In the genomic region with DNA sequence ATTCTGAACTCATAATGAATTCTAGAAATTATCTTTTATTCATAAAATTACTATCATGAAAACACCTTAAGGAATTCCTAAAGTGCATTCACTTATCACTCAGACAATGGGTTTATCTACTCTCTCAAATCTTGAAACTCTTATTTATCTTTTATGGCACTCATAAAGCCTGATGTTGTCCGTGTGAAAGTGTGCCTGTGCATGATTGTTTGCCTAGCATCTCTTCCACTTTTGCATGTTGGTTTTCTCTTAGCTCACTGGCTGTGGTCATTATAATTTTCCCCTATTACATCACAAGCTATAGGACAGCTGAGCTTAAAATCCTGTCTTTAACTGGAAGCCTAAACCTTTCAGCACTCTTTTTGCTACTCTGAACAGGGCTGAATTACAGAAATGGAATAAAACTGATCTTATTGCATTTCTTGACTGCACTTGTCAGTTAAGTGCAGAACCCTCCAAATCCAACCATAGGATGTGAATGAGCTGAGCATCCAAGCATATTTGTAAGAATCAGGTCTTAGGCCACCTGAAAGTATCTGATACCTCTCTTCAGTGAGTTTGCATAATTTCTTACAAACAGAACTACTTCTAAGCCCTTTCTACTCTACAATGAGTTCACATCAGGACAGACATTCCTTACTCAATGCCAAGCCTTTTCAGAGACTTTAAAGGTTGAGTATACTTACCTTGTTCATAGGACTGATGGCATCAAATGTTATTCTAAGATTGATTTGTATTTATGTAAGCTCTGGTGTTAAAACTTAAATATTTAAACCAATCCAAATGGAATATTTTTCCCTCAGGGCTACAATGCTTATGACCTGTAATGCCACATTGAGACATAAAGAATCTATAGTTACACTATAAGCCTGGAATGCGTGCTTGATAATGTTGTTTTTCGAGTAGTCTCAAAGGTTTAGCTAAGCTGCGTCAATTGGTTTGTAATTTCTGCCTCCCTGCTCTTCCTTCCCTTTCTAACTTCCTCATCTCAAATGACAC, we compare ENCODE assay signal across 26 cellular contexts.
DNase-seq lines count a peak whose midpoint lies in the region; ATAC-seq, FAIRE-seq and TF ChIP-seq lines count a peak whose summit lies in the region.
"Had no signal": no experiment of that assay in that cellular context is flagged by ENCODE, and none has a peak within 500 bp of the region (broad histone marks: within the 10 kb centered on the region; RNA-seq: fewer than 3 reads in every experiment).

No MANE protein-coding gene starts in this region.

- peaks cover 5% of the 10 kb centered on the region for H3K9me3 Mint-ChIP-seq in activated CD4-positive, alpha-beta T cell treated with anti-CD3 and anti-CD28 coated beads, Interleukin-2, amount 10 ng/mL, durations not matched to agents 7 days and 5 days
- H3K9me3 Mint-ChIP-seq: GM23338 had no signal

- no peaks in the 10 kb centered on the region for H3K36me3 ChIP-seq in SK-N-SH (replicated peaks in 1 of 2; ENCODE audit: control insufficient read depth in 1 of 2, insufficient read depth in 2 of 2, low read length in 1 of 2)
- no peaks in the 10 kb centered on the region for H3K36me3 ChIP-seq in GM12878 (ENCODE audit: control insufficient read depth in 2 of 2, insufficient read depth in 2 of 2, low read length in 1 of 2)
- H3K36me3 ChIP-seq: BE2C, left ventricle myocardium inferior had no signal

- no peak overlapping the region for H3K4me3 Mint-ChIP-seq in activated CD4-positive, alpha-beta T cell treated with anti-CD3 and anti-CD28 coated beads, Interleukin-2, amount 10 ng/mL, durations not matched to agents 7 days and 5 days
- H3K4me3 Mint-ChIP-seq: activated T-cell treated with anti-CD3 and anti-CD28 coated beads, Interleukin-2, amount 50 U/mL, for 4 hours; GM23338; HFFc6; naive thymus-derived CD4-positive, alpha-beta T cell had no signal

- ATAC-seq in SK-N-SH treated with all-trans-retinoic acid at 6 μM for 48 hours (no peak), GM12878 (peak; percentile 42; the same call in 2 of the 3 replicates), GM21825 (IDR thresholded peaks at IDR 0.05; ENCODE audit: unreplicated experiment) (no peak)
- ATAC-seq: activated T-cell treated with anti-CD3 and anti-CD28 coated beads, Interleukin-2, amount 50 U/mL, for 4 hours; GM23338; K562; naive thymus-derived CD4-positive, alpha-beta T cell; Right ventricle myocardium inferior had no signal

- no peak overlapping the region for H3K27ac Mint-ChIP-seq in activated CD4-positive, alpha-beta T cell treated with anti-CD3 and anti-CD28 coated beads, Interleukin-2, amount 10 ng/mL, durations not matched to agents 7 days and 5 days
- H3K27ac Mint-ChIP-seq: GM23338; HFFc6; naive thymus-derived CD4-positive, alpha-beta T cell had no signal

- TF ChIP-seq RAD21 in SK-N-SH (IDR thresholded peaks at IDR 0.05; ENCODE audit: low read length), result no peak
- TF ChIP-seq RAD21 in GM12878 (IDR thresholded peaks at IDR 0.05; ENCODE audit: insufficient read depth, low read depth, low read length), result no peak

- BruUV-seq in GM12878 (replicated peaks; lab: Mats Ljungman, UMichigan), result no TSS peak

- H3K27me3 Mint-ChIP-seq in activated CD4-positive, alpha-beta T cell treated with anti-CD3 and anti-CD28 coated beads, Interleukin-2, amount 10 ng/mL, durations not matched to agents 7 days and 5 days, result no peaks in the 10 kb centered on the region

- no peaks in the 10 kb centered on the region for H3K79me2 ChIP-seq in SK-N-SH (ENCODE audit: insufficient read depth)
- H3K79me2 ChIP-seq in GM12878 (ENCODE audit: control insufficient read depth, insufficient read depth, low read length), result no peaks in the 10 kb centered on the region
- H3K79me2 ChIP-seq: hepatocyte had no signal

- no peaks in the 10 kb centered on the region for H3K4me1 ChIP-seq in SK-N-SH (ENCODE audit: control insufficient read depth in 1 of 2, insufficient read depth in 2 of 2, low read depth in 1 of 2, low read length in 1 of 2)
- H3K4me1 ChIP-seq in GM12878 (ENCODE audit: control insufficient read depth, insufficient read depth, low read length), result no peaks in the 10 kb centered on the region
- H3K4me1 ChIP-seq: BE2C, left ventricle myocardium inferior had no signal

- H3K4me3 ChIP-seq in SK-N-SH (ENCODE audit: low read depth in 2 of 2, low read length in 1 of 2), result no peak overlapping the region
- no peak overlapping the region for H3K4me3 ChIP-seq in GM12878
- H3K4me3 ChIP-seq: GM23338, hepatocyte, K562, left ventricle myocardium inferior had no signal

- H2AFZ ChIP-seq in SK-N-SH (ENCODE audit: low read depth) (peak overlapping the region; percentile 62), GM12878 (ENCODE audit: control insufficient read depth, low read depth, low read length) (no peak overlapping the region)
- H2AFZ ChIP-seq: GM23338, hepatocyte had no signal

- no peaks in the 10 kb centered on the region for H3K4me1 Mint-ChIP-seq in activated CD4-positive, alpha-beta T cell treated with anti-CD3 and anti-CD28 coated beads, Interleukin-2, amount 10 ng/mL, durations not matched to agents 7 days and 5 days
- H3K4me1 Mint-ChIP-seq: GM23338; naive thymus-derived CD4-positive, alpha-beta T cell had no signal

- H3K4me2 ChIP-seq in SK-N-SH (no peak overlapping the region), GM12878 (ENCODE audit: control insufficient read depth, insufficient read depth) (no peak overlapping the region)
- H3K4me2 ChIP-seq: GM23338, hepatocyte had no signal

- H3K36me3 Mint-ChIP-seq in activated CD4-positive, alpha-beta T cell treated with anti-CD3 and anti-CD28 coated beads, Interleukin-2, amount 10 ng/mL, durations not matched to agents 7 days and 5 days (ENCODE audit: low read depth), result no peaks in the 10 kb centered on the region
- H3K36me3 Mint-ChIP-seq: naive thymus-derived CD4-positive, alpha-beta T cell had no signal

- no peak for DNase-seq in SK-N-SH
- DNase-seq in Kasumi-1 (lab: John Stamatoyannopoulos, UW), result peak; percentile 53 to 65
- no peak for DNase-seq in GM12878 (ENCODE audit: low read depth, low spot score)
- DNase-seq in urothelium cell line (ENCODE audit: low spot score), result no peak
- no peak for DNase-seq in activated CD4-positive, alpha-beta T cell treated with anti-CD3 and anti-CD28 coated beads, Interleukin-2, amount 10 ng/mL, durations not matched to agents 7 days and 5 days
- no peak for DNase-seq in SKM-1 (lab: John Stamatoyannopoulos, UW; ENCODE audit: unreplicated experiment)
- DNase-seq: activated naive CD4-positive, alpha-beta T cell treated with Interleukin-2 at 50 U/mL for 16 hours; activated T-cell treated with anti-CD3 and anti-CD28 coated beads, Interleukin-2, amount 50 U/mL, for 4 hours; BE2C; DMS79; effector memory CD4-positive, alpha-beta T cell; foreskin melanocyte; HFFc6; left ventricle myocardium inferior; naive thymus-derived CD4-positive, alpha-beta T cell; NCI-H1048; NCI-H187; NCI-H2171 treated with DMSO at 0.1 percent for 48 hours; occipital lobe had no signal

- CTCF ChIA-PET in SK-N-SH (lab: Yijun Ruan, JAX), result interaction anchor here (1.3 kb wide), 1 partner anchor 37 kb away, joined by 4 read pairs; no protein-coding TSS in a partner anchor
- CTCF ChIA-PET in GM12878 (lab: Yijun Ruan, JAX), result no interaction called here
- CTCF ChIA-PET in activated CD4-positive, alpha-beta T cell treated with anti-CD3 and anti-CD28 coated beads, Interleukin-2, amount 10 ng/mL, durations not matched to agents 7 days and 5 days (lab: Charles Lee), result no interaction called here

- H3K9me3 ChIP-seq in SK-N-SH (no peaks in the 10 kb centered on the region), GM12878 (replicated peaks; ENCODE audit: control insufficient read depth, insufficient read depth, low read length) (no peaks in the 10 kb centered on the region; the same call in 2 of the 3 replicates)
- H3K9me3 ChIP-seq: BE2C had no signal

- in situ Hi-C loops in GM12878 (cut with MboI), result no loop called here

- no peak for FAIRE-seq in GM12878 (lab: Jason Lieb, UNC)
- no peak for FAIRE-seq in urothelium cell line (lab: Jason Lieb, UNC)
- FAIRE-seq: colon, K562 had no signal

- SMC1A ChIA-PET in GM12878 (lab: Charles Lee; ENCODE audit: uncharacterized antibody, unreplicated experiment), result interaction anchor here (0.6 to 1.5 kb wide), 3 partner anchors 16 to 642 kb away, joined by 3 to 4 read pairs (median 3); no protein-coding TSS in a partner anchor

- TF ChIP-seq EP300 in SK-N-SH (IDR thresholded peaks at IDR 0.05; ENCODE audit: borderline replicate concordance in 1 of 2, low read depth in 1 of 2, low read length in 1 of 2) (no peak), GM12878 (IDR thresholded peaks at IDR 0.05; ENCODE audit: borderline replicate concordance in 1 of 2, control insufficient read depth in 1 of 2, low read depth in 2 of 2, low read length in 2 of 2) (no peak)

- H4K20me1 ChIP-seq in SK-N-SH (ENCODE audit: insufficient read depth) (no peaks in the 10 kb centered on the region), GM12878 (ENCODE audit: control insufficient read depth, insufficient read depth) (no peaks in the 10 kb centered on the region)

- no peaks in the 10 kb centered on the region for H3K9me2 ChIP-seq in SK-N-SH

- RAD21 ChIA-PET in GM12878 (lab: Charles Lee; ENCODE audit: unreplicated experiment), result interaction anchor here (1.1 kb wide), 1 partner anchor 192 kb away, joined by 4 read pairs; no protein-coding TSS in a partner anchor

- H3K27ac ChIP-seq in SK-N-SH (ENCODE audit: low read depth in 2 of 2, low read length in 1 of 2), result no peak overlapping the region
- no peak overlapping the region for H3K27ac ChIP-seq in GM12878 (ENCODE audit: control insufficient read depth, insufficient read depth)
- H3K27ac ChIP-seq: hepatocyte, left ventricle myocardium inferior had no signal

- WGBS in SK-N-SH (ENCODE audit: low lambda C conversion rate), result 68% methylated on average over 4 of the region's 4 CpGs
- 3% methylated on average over 4 of the region's 4 CpGs for WGBS in GM12878 (ENCODE audit: insufficient coverage, insufficient replicate concordance, low lambda C conversion rate, missing lambda C conversion rate)

- H3F3A ChIP-seq in SK-N-SH (replicated peaks; ENCODE audit: insufficient read depth), result no peaks in the 10 kb centered on the region

- intact Hi-C loops in GM12878 (cut with micrococcal nuclease; ENCODE audit: unreplicated experiment), result no loop called here

- H3K9ac ChIP-seq in SK-N-SH, result no peak overlapping the region
- H3K9ac ChIP-seq in GM12878 (ENCODE audit: control insufficient read depth, insufficient read depth, low read length), result no peak overlapping the region

- TF ChIP-seq CTCF in SK-N-SH (IDR thresholded peaks at IDR 0.05) (no peak), GM12878 (IDR thresholded peaks at IDR 0.05 in 2 of 3, conservative IDR thresholded peaks at IDR 0.05 in 1 of 3; ENCODE audit: control insufficient read depth in 2 of 3, extremely low read depth in 1 of 3, insufficient read depth in 1 of 3, low read depth in 3 of 3, low read length in 3 of 3) (no peak)

- POLR2A ChIA-PET in SK-N-SH (lab: Yijun Ruan, JAX) (no interaction called here), GM12878 (lab: Charles Lee) (interaction anchor here (0.8 kb wide), 1 partner anchor 94 kb away, joined by 3 read pairs; no protein-coding TSS in a partner anchor)
- POLR2A ChIA-PET in activated CD4-positive, alpha-beta T cell treated with anti-CD3 and anti-CD28 coated beads, Interleukin-2, amount 10 ng/mL, durations not matched to agents 7 days and 5 days (lab: Charles Lee), result no interaction called here

- H3K27me3 ChIP-seq in SK-N-SH (ENCODE audit: insufficient read depth), result no peaks in the 10 kb centered on the region
- no peaks in the 10 kb centered on the region for H3K27me3 ChIP-seq in GM12878 (replicated peaks in 1 of 2; ENCODE audit: control insufficient read depth in 2 of 2, insufficient read depth in 2 of 2, low read length in 1 of 2)
- H3K27me3 ChIP-seq: BE2C, hepatocyte had no signal

- TF ChIP-seq POLR2A in GM12878 (IDR thresholded peaks at IDR 0.05; ENCODE audit: low read depth, low read length), result no peak

Comparison
In these comparisons a context has a peak if more than half of its experiments do, and no peak if none do; other contexts are left out.
1. DNase-seq: peak in Kasumi-1 (2 of 2); none in SK-N-SH (single experiment), GM12878 (single experiment), urothelium cell line (single experiment), activated CD4-positive, alpha-beta T cell treated with anti-CD3 and anti-CD28 coated beads, Interleukin-2, amount 10 ng/mL, durations not matched to agents 7 days and 5 days (single experiment) and SKM-1 (single experiment).